ENCODE assay signal across 9 cellular contexts in the genomic region with DNA sequence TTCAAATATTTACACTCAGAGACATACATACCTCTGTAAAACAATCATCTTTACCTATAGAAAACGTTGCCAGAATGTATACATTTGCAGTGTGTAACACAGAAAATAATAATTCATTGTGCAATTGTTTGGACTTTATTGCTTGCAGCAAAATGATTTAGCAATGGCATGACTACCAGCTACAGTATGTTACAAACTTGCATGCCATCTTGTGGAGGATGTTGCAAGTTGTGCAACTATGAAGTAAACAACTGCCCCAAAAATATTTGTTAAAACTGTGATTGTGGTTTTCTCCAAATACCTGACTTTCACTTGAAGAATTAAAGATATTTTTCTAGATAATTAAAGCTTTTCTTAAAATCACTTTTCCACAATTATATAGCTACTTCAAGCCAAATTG. TPM values are rescaled to one million over a fixed set of nuclear protein-coding genes. Genes with fewer than 3 reads are reported as not detected.
DNase-seq lines count a peak whose midpoint lies in the region; ATAC-seq and TF ChIP-seq lines count a peak whose summit lies in the region.
"Had no signal": no experiment of that assay in that cellular context is flagged by ENCODE, and none has a peak within 500 bp of the region (broad histone marks: within the 10 kb centered on the region; RNA-seq: fewer than 3 reads in every experiment).

No MANE protein-coding gene starts in this region.

- no peaks in the 10 kb centered on the region for H3K79me1 ChIP-seq in mesendoderm (ENCODE audit: low read length)

- H3K4me3 ChIP-seq in mesendoderm (ENCODE audit: low read length), result no peak overlapping the region
- no peak overlapping the region for H3K4me3 ChIP-seq in gastroesophageal sphincter

- no peak overlapping the region for H2BK120ac ChIP-seq in mesendoderm (ENCODE audit: low read depth, low read length)

- no CpG with 5 or more reads among the region's 1 CpG for WGBS in mesendoderm (ENCODE audit: extremely low coverage, insufficient coverage, low lambda C conversion rate)
- WGBS in gastroesophageal sphincter (ENCODE audit: low coverage in 1 of 2), 2 donors, result 10 to 11% methylated on average over 1 of the region's 1 CpG

- no peaks in the 10 kb centered on the region for H3K79me2 ChIP-seq in mesendoderm (ENCODE audit: control insufficient read depth, insufficient read depth, low read length)

- no peaks in the 10 kb centered on the region for H3K27me3 ChIP-seq in mesendoderm (ENCODE audit: insufficient read depth, low read length, poor library complexity)
- H3K27me3 ChIP-seq in gastroesophageal sphincter, result no peaks in the 10 kb centered on the region

- peak; percentile 35 for TF ChIP-seq CTCF in Calu3 (IDR thresholded peaks at IDR 0.05; ENCODE audit: unreplicated experiment)
- peak; percentile 62 to 66 for TF ChIP-seq CTCF in brain (conservative IDR thresholded peaks at IDR 0.05)
- peak in 1 of 4 experiments; percentile 25 for TF ChIP-seq CTCF in gastroesophageal sphincter (IDR thresholded peaks at IDR 0.05)

- intact Hi-C loops in Calu3 (cut with micrococcal nuclease; ENCODE audit: unreplicated experiment), result loop anchor here (5.0 kb wide), 2 partner anchors 130 to 440 kb away; no protein-coding TSS in a partner anchor

- H4K8ac ChIP-seq in mesendoderm (ENCODE audit: low read depth, low read length), result no peak overlapping the region

- H3K4me1 ChIP-seq in mesendoderm (ENCODE audit: control insufficient read depth, low read depth, low read length) (no peaks in the 10 kb centered on the region), gastroesophageal sphincter (no peaks in the 10 kb centered on the region)

- H3K4me2 ChIP-seq in mesendoderm (ENCODE audit: low read length), result no peak overlapping the region

- no peaks in the 10 kb centered on the region for H3K36me3 Mint-ChIP-seq in Calu3 (ENCODE audit: insufficient read depth, unreplicated experiment)
- H3K36me3 Mint-ChIP-seq in brain, result no peaks in the 10 kb centered on the region
- H3K36me3 Mint-ChIP-seq in T-helper 17 cell (ENCODE audit: low read depth), result peaks cover 2% of the 10 kb centered on the region

- H3K18ac ChIP-seq in mesendoderm (ENCODE audit: low read length), result no peak overlapping the region

- TF ChIP-seq POLR2A in gastroesophageal sphincter (IDR thresholded peaks at IDR 0.05), result no peak

- no peaks in the 10 kb centered on the region for H3K4me1 Mint-ChIP-seq in Calu3 (ENCODE audit: low read depth, unreplicated experiment)
- H3K4me1 Mint-ChIP-seq in brain, result peaks cover 10% of the 10 kb centered on the region
- no peaks in the 10 kb centered on the region for H3K4me1 Mint-ChIP-seq in T-helper 17 cell

- H2BK5ac ChIP-seq in mesendoderm (ENCODE audit: low read length), result no peak overlapping the region

- H3K36me3 ChIP-seq in mesendoderm (ENCODE audit: control insufficient read depth, insufficient read depth, low read length), result no peaks in the 10 kb centered on the region
- no peaks in the 10 kb centered on the region for H3K36me3 ChIP-seq in gastroesophageal sphincter

- CTCF ChIA-PET in Calu3 (lab: Charles Lee), result interaction anchor here (0.6 to 1.6 kb wide), 4 partner anchors 130 to 442 kb away, joined by 3 to 6 read pairs (median 4); no protein-coding TSS in a partner anchor

- BruUV-seq in Calu3 (replicated peaks; lab: Mats Ljungman, UMichigan), result no TSS peak

- no peak for TF ChIP-seq EP300 in gastroesophageal sphincter (IDR thresholded peaks at IDR 0.05)

- no peaks in the 10 kb centered on the region for H3K9me3 ChIP-seq in T-helper 17 cell (ENCODE audit: control insufficient read depth, low read length, poor library complexity, severe bottlenecking)
- no peaks in the 10 kb centered on the region for H3K9me3 ChIP-seq in gastroesophageal sphincter

- no peak overlapping the region for H4K5ac ChIP-seq in mesendoderm (ENCODE audit: low read length)

- H3K27ac ChIP-seq in mesendoderm (ENCODE audit: low read depth, low read length) (no peak overlapping the region), gastroesophageal sphincter (no peak overlapping the region)

- H3K56ac ChIP-seq in mesendoderm (ENCODE audit: low read length), result no peak overlapping the region

- H2AK5ac ChIP-seq in mesendoderm (ENCODE audit: low read length), result no peak overlapping the region

- no peak overlapping the region for H3K23ac ChIP-seq in mesendoderm (ENCODE audit: low read length)

- ATAC-seq in GM18511 (IDR thresholded peaks at IDR 0.05; ENCODE audit: unreplicated experiment) (no peak), T-helper 17 cell (no peak), gastroesophageal sphincter (no peak)

- H3K4ac ChIP-seq in mesendoderm (ENCODE audit: low read depth, low read length), result no peak overlapping the region

- no peaks in the 10 kb centered on the region for H3K9me3 Mint-ChIP-seq in Calu3 (ENCODE audit: low read depth, unreplicated experiment)
- no peaks in the 10 kb centered on the region for H3K9me3 Mint-ChIP-seq in brain

- H3K27ac Mint-ChIP-seq in Calu3 (ENCODE audit: unreplicated experiment) (no peak overlapping the region), brain (no peak overlapping the region), T-helper 17 cell (no peak overlapping the region)

- H3K4me3 Mint-ChIP-seq in Calu3 (ENCODE audit: low read depth, unreplicated experiment) (no peak overlapping the region), brain (no peak overlapping the region), T-helper 17 cell (no peak overlapping the region)

- H3K27me3 Mint-ChIP-seq in Calu3 (ENCODE audit: unreplicated experiment) (no peaks in the 10 kb centered on the region), brain (no peaks in the 10 kb centered on the region), T-helper 17 cell (peaks cover 20% of the 10 kb centered on the region)

- no peak overlapping the region for H2BK15ac ChIP-seq in mesendoderm (replicated peaks; ENCODE audit: low read depth)

- H3K9ac ChIP-seq in mesendoderm (ENCODE audit: low read length), result no peak overlapping the region

- DNase-seq in Calu3, result peak; percentile 9
- DNase-seq in LHCN-M2 (ENCODE audit: low read depth), result peak; percentile 34
- DNase-seq in mesendoderm, result peak; percentile 23
- DNase-seq in T-helper 17 cell, result no peak
- no peak for DNase-seq in stimulated activated CD4-positive, alpha-beta T cell treated with anti-CD3 and anti-CD28 coated beads, Interleukin-2, amount 100 ng/mL, for 48 hours

RNA-seq across cellular contexts. Expression of gene C3orf49, which starts 27.1 kb away (rescaled TPM):
- total RNA-seq in Calu3 (2022), result not detected in 2 replicates
- total RNA-seq in LHCN-M2 (2014; rRNA removed), result not detected in 2 replicates
- polyA plus RNA-seq in LHCN-M2 (2012), result not detected
- not detected for polyA plus RNA-seq in brain (ENCODE audit: insufficient read depth, low read depth, low replicate concordance)
- polyA plus RNA-seq in mesendoderm (2013, experiment 1 of 2), result 0.08 TPM
- not detected for polyA plus RNA-seq in mesendoderm (2013, experiment 2 of 2)
- total RNA-seq in T-helper 17 cell, result not detected
- total RNA-seq in gastroesophageal sphincter, result not detected
- total RNA-seq: T-helper 2 cell treated with Interferon-gamma antibody and Interleukin-4, amounts not matched to agents 100 ng/mL and 5 ng/mL, for 36 hours had no signal

Comparison
In these comparisons a context has a peak if more than half of its experiments do, and no peak if none do; other contexts are left out.
1. DNase-seq: peak in Calu3 (single experiment), LHCN-M2 (single experiment) and mesendoderm (single experiment); none in T-helper 17 cell (0 of 3) and stimulated activated CD4-positive, alpha-beta T cell treated with anti-CD3 and anti-CD28 coated beads, Interleukin-2, amount 100 ng/mL, for 48 hours (0 of 2).